In the genomic region with DNA sequence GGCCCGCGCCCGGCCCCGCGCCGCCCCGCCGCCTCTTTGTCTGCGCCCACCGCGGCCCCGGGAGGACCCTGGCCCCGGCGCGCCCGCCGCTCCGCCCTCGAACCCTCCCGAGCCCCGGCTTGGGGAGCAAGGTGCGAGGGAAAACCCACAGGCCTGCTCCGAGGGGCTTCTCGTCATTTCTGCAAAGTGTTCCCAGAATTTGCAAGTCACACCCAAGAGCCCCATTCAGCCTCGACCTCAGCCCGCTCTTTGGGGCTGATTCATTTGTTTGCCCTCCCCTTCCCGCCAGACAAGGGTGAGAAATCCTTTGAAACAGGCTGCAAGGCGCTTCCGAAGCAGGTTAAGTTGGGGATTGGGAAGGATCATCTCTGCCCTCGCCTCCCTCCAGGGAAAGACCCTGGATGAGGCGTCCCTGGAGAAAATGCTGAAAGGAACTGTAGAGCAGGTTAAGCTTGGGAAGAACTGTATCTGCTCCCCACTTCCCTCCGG, we compare ENCODE assay signal across 8 cellular contexts.
A peak's percentile ranks its signal among the peaks of the same experiment; 100 is the strongest.
DNase-seq lines count a peak whose midpoint lies in the region; ATAC-seq and TF ChIP-seq lines count a peak whose summit lies in the region.

No MANE protein-coding gene starts in this region.

- no peak for TF ChIP-seq RAD21 in Ishikawa (IDR thresholded peaks at IDR 0.05; ENCODE audit: low read depth)

- H3K4me1 ChIP-seq in duodenal mucosa (ENCODE audit: control insufficient read depth in 1 of 2, insufficient read depth in 2 of 2, low read length in 2 of 2), result peaks cover 7 to 20% of the 10 kb centered on the region in 2 donors

- H3K9ac ChIP-seq in duodenal mucosa (ENCODE audit: low read depth in 1 of 2, low read length in 2 of 2), result peak overlapping the region; percentile 61 to 73

- H3K27me3 ChIP-seq in duodenal mucosa (ENCODE audit: control insufficient read depth in 1 of 2, insufficient read depth in 2 of 2, low read length in 2 of 2), result no peaks in the 10 kb centered on the region

- no peak for TF ChIP-seq EP300 in Ishikawa (IDR thresholded peaks at IDR 0.05; ENCODE audit: borderline replicate concordance)

- H3K9me3 ChIP-seq in duodenal mucosa (ENCODE audit: control insufficient read depth in 1 of 2, low read length in 2 of 2), result no peaks in the 10 kb centered on the region

- peak overlapping the region; percentile 45 for H3K27ac ChIP-seq in duodenal mucosa (ENCODE audit: low read depth, low read length)

- peak; percentile 67 for DNase-seq in midbrain (lab: John Stamatoyannopoulos, UW)
- peak; percentile 55 for DNase-seq in stimulated activated naive CD8-positive, alpha-beta T cell treated with anti-CD3 and anti-CD28 coated beads, Interleukin-15, Interleukin-2, amounts not matched to agents 100 U/mL and 50 U/mL, for 24 hours
- DNase-seq in pons (ENCODE audit: low spot score), result no peak

- no peaks in the 10 kb centered on the region for H3K36me3 ChIP-seq in duodenal mucosa (ENCODE audit: control insufficient read depth in 1 of 2, insufficient read depth in 2 of 2, low read length in 2 of 2)

- ATAC-seq in GM18909 (IDR thresholded peaks at IDR 0.05; ENCODE audit: poor library complexity, unreplicated experiment) (peak; percentile 3), HG03039 (IDR thresholded peaks at IDR 0.05; ENCODE audit: unreplicated experiment) (no peak)
- ATAC-seq in stimulated activated naive CD8-positive, alpha-beta T cell treated with anti-CD3 and anti-CD28 coated beads, Interleukin-15, Interleukin-2, amounts not matched to agents 100 U/mL and 50 U/mL, for 24 hours, result peak; percentile 48

- TF ChIP-seq CTCF in WI38 (IDR thresholded peaks at IDR 0.05; ENCODE audit: low read depth, low read length), result no peak

- H3K4me3 ChIP-seq in WI38 (ENCODE audit: low read depth, low read length) (peak overlapping the region; percentile 67), duodenal mucosa (ENCODE audit: low read depth in 1 of 2, low read length in 2 of 2) (peak overlapping the region; percentile 75 to 79)

TF ChIP-seq in Ishikawa, 13 proteins besides CTCF, POLR2A, EP300 and RAD21:
- TF ChIP-seq, protein P1, sequence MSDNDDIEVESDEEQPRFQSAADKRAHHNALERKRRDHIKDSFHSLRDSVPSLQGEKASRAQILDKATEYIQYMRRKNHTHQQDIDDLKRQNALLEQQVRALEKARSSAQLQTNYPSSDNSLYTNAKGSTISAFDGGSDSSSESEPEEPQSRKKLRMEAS (IDR thresholded peaks at IDR 0.05), result peak; percentile 62; the same call in 1 of the 2 replicates
- TF ChIP-seq TAF1 (IDR thresholded peaks at IDR 0.05; ENCODE audit: low read depth) (0 out of 2 replicates have a peak, but pooled peaks have one; percentile 6), TEAD4 (IDR thresholded peaks at IDR 0.05) (no peak)
